In the genomic region with DNA sequence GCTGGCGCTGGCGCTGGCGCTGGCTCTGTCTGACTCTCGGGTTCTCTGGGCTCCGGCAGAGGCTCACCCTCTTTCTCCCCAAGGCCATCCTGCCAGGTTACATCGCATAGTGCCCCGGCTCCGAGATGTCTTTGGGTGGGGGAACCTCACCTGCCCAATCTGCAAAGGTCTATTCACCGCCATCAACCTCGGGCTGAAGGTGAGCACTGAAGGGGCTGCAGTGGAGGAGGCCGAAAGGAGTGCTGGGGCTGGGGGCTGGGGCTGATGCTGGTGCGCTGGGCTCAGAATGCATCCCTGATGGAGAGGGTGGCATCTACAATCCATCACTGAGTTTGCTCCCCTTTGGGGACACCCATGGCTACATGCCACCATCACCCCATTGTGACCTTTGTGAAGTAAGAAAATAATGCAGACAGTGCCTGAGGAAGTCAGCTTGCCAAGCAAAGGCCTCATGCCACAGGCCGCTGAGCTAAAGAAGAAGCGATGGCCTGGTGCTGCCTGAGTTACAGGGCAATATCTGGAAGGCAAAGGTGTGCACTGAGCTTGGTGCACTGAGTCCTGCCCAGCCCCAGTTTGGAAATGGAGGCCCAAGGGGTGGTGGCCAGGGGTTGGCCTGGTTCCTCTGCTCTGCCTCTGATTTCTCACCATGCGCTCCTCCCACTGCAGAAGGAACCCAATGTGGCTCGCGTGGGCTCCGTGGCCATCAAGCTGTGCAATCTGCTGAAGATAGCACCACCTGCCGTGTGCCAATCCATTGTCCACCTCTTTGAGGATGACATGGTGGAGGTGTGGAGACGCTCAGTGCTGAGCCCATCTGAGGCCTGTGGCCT, we compare ENCODE assay signal across 8 cellular contexts. TPM values are rescaled to one million over a fixed set of nuclear protein-coding genes. Genes with fewer than 3 reads are reported as not detected.
A peak's percentile ranks its signal among the peaks of the same experiment; 100 is the strongest.
DNase-seq lines count a peak whose midpoint lies in the region; ATAC-seq and TF ChIP-seq lines count a peak whose summit lies in the region.

No MANE protein-coding gene starts in this region.

- H4K20me1 ChIP-seq in OCI-LY1 (ENCODE audit: insufficient read depth, low read length) (no peaks in the 10 kb centered on the region), osteoblast (ENCODE audit: insufficient read depth, low read length) (no peaks in the 10 kb centered on the region)

- H3K79me2 ChIP-seq in OCI-LY1 (ENCODE audit: insufficient read depth, low read length) (no peaks in the 10 kb centered on the region), osteoblast (ENCODE audit: insufficient read depth, low read length) (peaks cover 15% of the 10 kb centered on the region)

- H3K27me3 Mint-ChIP-seq in Caco-2 (ENCODE audit: insufficient read depth, unreplicated experiment) (no peaks in the 10 kb centered on the region), endothelial cell (ENCODE audit: unreplicated experiment) (peaks cover 13% of the 10 kb centered on the region)

- TF ChIP-seq CTCF in Caco-2 (IDR thresholded peaks at IDR 0.05; ENCODE audit: insufficient read depth in 1 of 2, low read depth in 1 of 2, low read length in 1 of 2, severe bottlenecking in 1 of 2, unreplicated experiment in 1 of 2) (no peak), OCI-LY1 (IDR thresholded peaks at IDR 0.05; ENCODE audit: low read length) (no peak), endothelial cell (IDR thresholded peaks at IDR 0.05; ENCODE audit: unreplicated experiment) (no peak), osteoblast (IDR thresholded peaks at IDR 0.05; ENCODE audit: extremely low read depth, low read depth, low read length) (no peak)

- H3K9me3 ChIP-seq in Caco-2 (no peaks in the 10 kb centered on the region), OCI-LY1 (ENCODE audit: low read length) (no peaks in the 10 kb centered on the region), osteoblast (ENCODE audit: low read depth, low read length) (no peaks in the 10 kb centered on the region)

- POLR2A ChIA-PET in Caco-2 (lab: Charles Lee), result interaction anchor here (0.6 to 1.8 kb wide), 10 partner anchors 9 to 769 kb away, joined by 3 to 17 read pairs (median 3); partner anchors contain the start of genes APBB1, ARFIP2, MRPL17 and TIMM10B

- H3K27ac ChIP-seq in OCI-LY1 (ENCODE audit: low read depth, low read length, poor library complexity, severe bottlenecking) (no peak overlapping the region), osteoblast (ENCODE audit: low read depth, low read length) (peak overlapping the region; percentile 46)

- no peaks in the 10 kb centered on the region for H3K9me2 ChIP-seq in OCI-LY1 (ENCODE audit: low read depth, low read length)

- no peak overlapping the region for H3K27ac Mint-ChIP-seq in Caco-2 (ENCODE audit: unreplicated experiment)
- no peak overlapping the region for H3K27ac Mint-ChIP-seq in endothelial cell (ENCODE audit: unreplicated experiment)

- CTCF ChIA-PET in Caco-2 (lab: Charles Lee), result interaction anchor here (0.6 to 1.6 kb wide), 10 partner anchors 12 to 366 kb away, joined by 3 to 23 read pairs (median 4); partner anchors contain the start of gene APBB1

- H3K4me3 Mint-ChIP-seq in Caco-2 (ENCODE audit: unreplicated experiment) (peak overlapping the region; percentile 68), endothelial cell (ENCODE audit: unreplicated experiment) (peak overlapping the region; percentile 91)

- no peak for DNase-seq in Caco-2
- no peak for DNase-seq in endothelial cell (ENCODE audit: low spot score)
- DNase-seq in osteoblast (ENCODE audit: insufficient read length, low spot score, missing footprints), result no peak
- no peak for DNase-seq in amniotic stem cell (lab: John Stamatoyannopoulos, UW)

- peaks cover 19% of the 10 kb centered on the region for H3K36me3 Mint-ChIP-seq in Caco-2 (ENCODE audit: insufficient read depth, unreplicated experiment)
- H3K36me3 Mint-ChIP-seq in endothelial cell (ENCODE audit: low read depth, unreplicated experiment), result no peaks in the 10 kb centered on the region

- ATAC-seq in GM21576 (IDR thresholded peaks at IDR 0.05; ENCODE audit: unreplicated experiment), result no peak
- no peak for ATAC-seq in GM19452 (IDR thresholded peaks at IDR 0.05; ENCODE audit: unreplicated experiment)
- ATAC-seq in GM19035 (IDR thresholded peaks at IDR 0.05; ENCODE audit: unreplicated experiment), result no peak

- H3K4me2 ChIP-seq in OCI-LY1 (ENCODE audit: low read length) (peak overlapping the region; percentile 96), osteoblast (ENCODE audit: insufficient read depth, low read length) (peak overlapping the region; percentile 93)

- H2AFZ ChIP-seq in OCI-LY1 (ENCODE audit: low read length), result no peak overlapping the region
- peak overlapping the region; percentile 56 for H2AFZ ChIP-seq in osteoblast (ENCODE audit: low read length)

- H3K4me3 ChIP-seq in Caco-2 (ENCODE audit: low read depth, low read length) (peak overlapping the region; percentile 80), OCI-LY1 (ENCODE audit: low read depth, low read length, poor library complexity, severe bottlenecking) (peak overlapping the region; percentile 75), osteoblast (ENCODE audit: insufficient read depth, low read length) (peak overlapping the region; percentile 76)

- H3K9me3 Mint-ChIP-seq in Caco-2 (ENCODE audit: unreplicated experiment) (no peaks in the 10 kb centered on the region), endothelial cell (ENCODE audit: unreplicated experiment) (no peaks in the 10 kb centered on the region)

- H3K4me1 ChIP-seq in Caco-2 (peaks cover 24% of the 10 kb centered on the region), OCI-LY1 (ENCODE audit: insufficient read depth, low read length, severe bottlenecking) (peaks cover 18% of the 10 kb centered on the region), osteoblast (ENCODE audit: insufficient read depth, low read length) (peaks cover 25% of the 10 kb centered on the region)

- H3K36me3 ChIP-seq in Caco-2 (ENCODE audit: control insufficient read depth, insufficient read depth, low read length), result no peaks in the 10 kb centered on the region
- H3K36me3 ChIP-seq in OCI-LY1 (ENCODE audit: insufficient read depth, low read length), result no peaks in the 10 kb centered on the region
- peaks cover 3% of the 10 kb centered on the region for H3K36me3 ChIP-seq in osteoblast (ENCODE audit: insufficient read depth, low read length)

- peak overlapping the region; percentile 75 for H3K9ac ChIP-seq in OCI-LY1 (ENCODE audit: low read length)

- H3K27me3 ChIP-seq in Caco-2 (replicated peaks; ENCODE audit: control insufficient read depth, insufficient read depth, low read length), result no peaks in the 10 kb centered on the region
- no peaks in the 10 kb centered on the region for H3K27me3 ChIP-seq in OCI-LY1 (ENCODE audit: insufficient read depth, low read length)
- no peaks in the 10 kb centered on the region for H3K27me3 ChIP-seq in osteoblast (ENCODE audit: insufficient read depth, low read length)

- H3K4me1 Mint-ChIP-seq in Caco-2 (ENCODE audit: low read depth, unreplicated experiment) (peaks cover 30% of the 10 kb centered on the region), endothelial cell (ENCODE audit: unreplicated experiment) (peaks cover 5% of the 10 kb centered on the region)

- H3F3A ChIP-seq in OCI-LY1 (ENCODE audit: insufficient read depth, low read length), result no peaks in the 10 kb centered on the region

- TSS peak; percentile 65 for BruUV-seq in Caco-2 (replicated peaks; lab: Mats Ljungman, UMichigan)

- intact Hi-C loops in Caco-2 (cut with micrococcal nuclease; ENCODE audit: unreplicated experiment), result loop anchor here (1.0 to 10.0 kb wide), 7 partner anchors 7 to 224 kb away; partner anchors contain the start of genes APBB1, HPX, TAF10 and TPP1

RNA-seq across cellular contexts. Expression of gene SMPD1, which starts 0.7 kb away (rescaled TPM):
- total RNA-seq in Caco-2 (2022) (38.6 and 41.9 TPM in 2 replicates), endothelial cell (ENCODE audit: unreplicated experiment) (24.8 TPM), osteoblast (75.6 and 78.4 TPM in 2 replicates)

RNA-seq across cellular contexts. Expression of gene APBB1, which starts 28.0 kb away (rescaled TPM):
- total RNA-seq in Caco-2 (2022), result 37.8 and 39.0 TPM in 2 replicates
- 43.6 TPM for total RNA-seq in endothelial cell (ENCODE audit: unreplicated experiment)
- total RNA-seq in osteoblast, result 40.7 and 45.6 TPM in 2 replicates

RNA-seq across cellular contexts. Expression of gene HPX, which starts 49.9 kb away (rescaled TPM):
- total RNA-seq in Caco-2 (2022), result 10.7 and 10.9 TPM in 2 replicates
- total RNA-seq in endothelial cell (ENCODE audit: unreplicated experiment), result 1.4 TPM
- 0.59 and 1.1 TPM in 2 replicates for total RNA-seq in osteoblast
